ENCODE assay signal across 8 cellular contexts in the genomic region with DNA sequence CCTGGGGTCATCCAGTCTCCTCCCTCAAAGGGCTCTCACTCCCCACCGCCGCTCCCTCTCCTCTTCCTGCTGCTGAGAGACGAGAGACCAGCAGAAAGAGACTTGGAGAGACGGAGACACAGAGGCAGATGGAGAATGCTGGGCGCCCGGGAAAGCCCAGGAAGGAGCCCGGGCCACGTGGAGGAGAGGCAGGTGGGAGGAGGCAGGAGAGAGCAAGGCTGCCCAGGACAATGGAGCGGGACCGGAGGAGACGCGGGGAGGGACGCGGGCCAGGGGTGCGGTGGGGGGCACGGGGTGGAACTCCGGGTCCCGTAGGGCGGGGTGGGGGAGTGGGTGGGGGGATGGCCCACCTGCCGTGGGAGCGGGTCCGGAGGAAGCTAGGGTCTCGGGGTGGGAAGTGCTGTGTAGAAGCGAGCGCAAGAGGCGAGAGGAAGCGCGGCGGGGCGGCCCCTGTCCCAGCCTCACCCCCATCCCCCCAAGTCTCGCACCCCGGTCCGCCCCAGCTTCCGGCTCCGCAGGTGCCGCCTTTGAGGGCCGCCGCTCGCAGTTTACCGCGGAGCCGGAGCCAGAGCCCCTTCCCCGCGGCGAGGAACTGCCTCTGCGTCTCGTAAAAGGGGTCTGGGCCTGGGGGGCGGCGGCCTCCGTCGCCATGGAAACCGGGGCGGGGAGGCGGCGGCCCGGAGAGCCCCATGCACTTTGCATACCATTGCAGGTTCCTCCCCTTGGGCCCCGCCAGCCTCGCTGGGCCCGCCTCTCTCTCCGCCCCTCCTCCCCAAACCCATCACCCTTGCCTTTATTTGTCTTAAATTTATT. TPM values are rescaled to one million over a fixed set of nuclear protein-coding genes. Genes with fewer than 3 reads are reported as not detected.
A peak's percentile ranks its signal among the peaks of the same experiment; 100 is the strongest.
DNase-seq lines count a peak whose midpoint lies in the region; ATAC-seq and FAIRE-seq lines count a peak whose summit lies in the region.

No MANE protein-coding gene starts in this region.

- peaks cover 23% of the 10 kb centered on the region for H3K4me1 ChIP-seq in SJCRH30

- no peak for FAIRE-seq in urothelium cell line (lab: Jason Lieb, UNC)

- H3K27ac ChIP-seq in SJCRH30 = no peak overlapping the region

- intact Hi-C loops in sciatic nerve (cut with DNase I) = no loop called here

- no peaks in the 10 kb centered on the region for H3K9me3 ChIP-seq in SJCRH30 (replicated peaks)

- no peaks in the 10 kb centered on the region for H3K27me3 ChIP-seq in SJCRH30

- DNase-seq in NCI-H526 treated with DMSO at 0.1 percent for 48 hours (lab: John Stamatoyannopoulos, UW) = peak; percentile 9
- DNase-seq in activated T-helper 1 cell treated with anti-CD3 and anti-CD28 coated beads, Interleukin-2, amount 50 U/mL, for 16 hours (ENCODE audit: low read depth in 1 of 2, low spot score in 1 of 2) = peak; percentile 30 to 49
- peak; percentile 86 for DNase-seq in germinal center (ENCODE audit: low spot score)
- no peak for DNase-seq in sciatic nerve (ENCODE audit: low spot score)
- no peak for DNase-seq in urothelium cell line (ENCODE audit: low spot score)
- no peak for DNase-seq in SJCRH30

- ATAC-seq in GM18502 (IDR thresholded peaks at IDR 0.05; ENCODE audit: poor library complexity, unreplicated experiment) = peak; percentile 63
- peak; percentile 74 for ATAC-seq in sciatic nerve
- no peak for ATAC-seq in GM21786 (IDR thresholded peaks at IDR 0.05; ENCODE audit: unreplicated experiment)

- H3K4me3 ChIP-seq in SJCRH30 = no peak overlapping the region

- no peaks in the 10 kb centered on the region for H3K36me3 ChIP-seq in SJCRH30

RNA-seq across cellular contexts. Expression of a gene that starts 11.7 kb away (rescaled TPM):
- 31.3 TPM for total RNA-seq in sciatic nerve
- total RNA-seq in SJCRH30 (2014; rRNA removed; shearing (Covaris generic)) = 55.0 and 57.3 TPM in 2 replicates

RNA-seq across cellular contexts. Expression of a gene that starts 44.9 kb away (rescaled TPM):
- 4.6 TPM for total RNA-seq in sciatic nerve
- total RNA-seq in SJCRH30 (2014; rRNA removed; shearing (Covaris generic)) = 7.9 and 9.9 TPM in 2 replicates

Comparison
In these comparisons a context has a peak if more than half of its experiments do, and no peak if none do; other contexts are left out.
1. DNase-seq: peak in NCI-H526 treated with DMSO at 0.1 percent for 48 hours (single experiment), activated T-helper 1 cell treated with anti-CD3 and anti-CD28 coated beads, Interleukin-2, amount 50 U/mL, for 16 hours (2 of 2) and germinal center (single experiment); none in sciatic nerve (single experiment), urothelium cell line (single experiment) and SJCRH30 (0 of 2).